Comparison of ENCODE assay signal across 21 cellular contexts in genomic region chr12:16027012-16027411, GRCh38.
DNase-seq lines count a peak whose midpoint lies in the region; ATAC-seq, FAIRE-seq and TF ChIP-seq lines count a peak whose summit lies in the region.
"Had no signal": no experiment of that assay in that cellular context is flagged by ENCODE, and none has a peak within 500 bp of the region (broad histone marks: within the 10 kb centered on the region; RNA-seq: fewer than 3 reads in every experiment).

No MANE protein-coding gene starts in this region.

- FAIRE-seq in H54 (lab: Jason Lieb, UNC), result no peak

- no peaks in the 10 kb centered on the region; the same call in 1 of the 2 replicates for H3K9me2 ChIP-seq in GM23248 (ENCODE audit: insufficient read depth)

- H4K20me1 ChIP-seq in GM23248 (ENCODE audit: insufficient read depth), result no peaks in the 10 kb centered on the region
- H4K20me1 ChIP-seq: BLaER1 treated with 17β-estradiol and CSF1 and Interleukin-3, amounts not matched to agents 10 nM and 100 nM had no signal

- intact Hi-C loops in lower lobe of right lung (cut with DNase I), result no loop called here

- peak overlapping the region; percentile 6 for H3K4me2 ChIP-seq in GM23248 (ENCODE audit: unreplicated experiment)
- H3K4me2 ChIP-seq: BLaER1 treated with 17β-estradiol and CSF1 and Interleukin-3, amounts not matched to agents 10 nM and 100 nM had no signal

- H3K36me3 ChIP-seq in GM23248 (ENCODE audit: low read depth), result no peaks in the 10 kb centered on the region
- no peaks in the 10 kb centered on the region for H3K36me3 ChIP-seq in lower lobe of right lung
- no peaks in the 10 kb centered on the region for H3K36me3 ChIP-seq in H7 (replicated peaks; ENCODE audit: control insufficient read depth, insufficient read depth, low read length)
- H3K36me3 ChIP-seq: Peyer's patch had no signal

- TF ChIP-seq CTCF in AG10803 (conservative IDR thresholded peaks at IDR 0.05; ENCODE audit: low read length), result no peak
- TF ChIP-seq CTCF in fibroblast of mammary gland (conservative IDR thresholded peaks at IDR 0.05; ENCODE audit: control insufficient read depth, insufficient read depth, low read depth, low read length), result no peak
- TF ChIP-seq CTCF in lower lobe of right lung (IDR thresholded peaks at IDR 0.05), result no peak

- peak; percentile 86 for DNase-seq in AG10803 (ENCODE audit: low read depth)
- DNase-seq in GM23248, result peak; percentile 64
- peak; percentile 42 for DNase-seq in fibroblast of mammary gland (ENCODE audit: low read depth)
- DNase-seq in lower lobe of right lung, result no peak
- DNase-seq in medulla oblongata (ENCODE audit: extremely low spot score), result no peak
- DNase-seq in stimulated activated CD8-positive, alpha-beta memory T cell treated with anti-CD3 and anti-CD28 coated beads, Interleukin-4, amount 100 ng/mL, for 48 hours, result no peak
- no peak for DNase-seq in H7
- no peak for DNase-seq in H54 (ENCODE audit: insufficient read length, low spot score)
- DNase-seq: Calu3; CD8-positive, alpha-beta memory T cell; DMS153; GDM1; Kasumi-1; NCI-H1417; NCI-H1694 treated with DMSO at 0.1 percent for 48 hours; NCI-H2081 treated with DMSO at 0.1 percent for 48 hours; NCI-H2171 treated with DMSO at 0.1 percent for 48 hours; NCI-H524 treated with DMSO at 0.1 percent for 48 hours; Peyer's patch had no signal

- H3K4me1 ChIP-seq in GM23248 (ENCODE audit: insufficient read depth) (peaks cover 8% of the 10 kb centered on the region), lower lobe of right lung (no peaks in the 10 kb centered on the region)
- H3K4me1 ChIP-seq: BLaER1 treated with 17β-estradiol and CSF1 and Interleukin-3, amounts not matched to agents 10 nM and 100 nM; Peyer's patch had no signal

- no peak overlapping the region for H2AFZ ChIP-seq in GM23248

- H3F3A ChIP-seq in GM23248 (ENCODE audit: insufficient read depth), result peaks cover 3% of the 10 kb centered on the region; the same call in 1 of the 2 replicates

- in situ Hi-C loops in GM23248 (cut with MboI), result no loop called here

- no peak for TF ChIP-seq POLR2A in H54 (IDR thresholded peaks at IDR 0.05; ENCODE audit: low read depth, low read length)

- no peak overlapping the region for H3K9ac ChIP-seq in GM23248
- H3K9ac ChIP-seq: BLaER1 treated with 17β-estradiol and CSF1 and Interleukin-3, amounts not matched to agents 10 nM and 100 nM had no signal

- H3K27ac ChIP-seq in GM23248 (no peak overlapping the region), lower lobe of right lung (no peak overlapping the region)
- H3K27ac ChIP-seq: BLaER1 treated with 17β-estradiol and CSF1 and Interleukin-3, amounts not matched to agents 10 nM and 100 nM; Peyer's patch had no signal

- H3K79me2 ChIP-seq in GM23248 (ENCODE audit: insufficient read depth), result no peaks in the 10 kb centered on the region

- WGBS in GM23248 (ENCODE audit: low coverage in 1 of 2, low lambda C conversion rate in 2 of 2, missing lambda C conversion rate in 2 of 2), 2 experiments, result 12 to 17% methylated on average over 2 of the region's 2 CpGs

- H3K9me3 ChIP-seq in GM23248 (ENCODE audit: low read depth) (no peaks in the 10 kb centered on the region), lower lobe of right lung (no peaks in the 10 kb centered on the region)
- H3K9me3 ChIP-seq: Peyer's patch had no signal

- H3K4me3 ChIP-seq in AG10803 (ENCODE audit: low read length), result no peak overlapping the region
- H3K4me3 ChIP-seq in GM23248, result no peak overlapping the region
- H3K4me3 ChIP-seq in fibroblast of mammary gland (ENCODE audit: control insufficient read depth, low read depth, low read length), result no peak overlapping the region
- no peak overlapping the region for H3K4me3 ChIP-seq in lower lobe of right lung
- no peak overlapping the region for H3K4me3 ChIP-seq in H7 (ENCODE audit: insufficient read depth, low read depth, low read length)
- H3K4me3 ChIP-seq: BLaER1 treated with 17β-estradiol and CSF1 and Interleukin-3, amounts not matched to agents 10 nM and 100 nM; Peyer's patch had no signal

- H3K27me3 ChIP-seq in GM23248 (replicated peaks; ENCODE audit: insufficient read depth), result no peaks in the 10 kb centered on the region
- H3K27me3 ChIP-seq in lower lobe of right lung (ENCODE audit: low read depth), result no peaks in the 10 kb centered on the region
- no peaks in the 10 kb centered on the region for H3K27me3 ChIP-seq in H7 (ENCODE audit: control insufficient read depth, insufficient read depth, low read length)
- H3K27me3 ChIP-seq: BLaER1 treated with 17β-estradiol and CSF1 and Interleukin-3, amounts not matched to agents 10 nM and 100 nM; Peyer's patch had no signal

- peak; percentile 27 to 73 for ATAC-seq in lower lobe of right lung
- ATAC-seq: HCT116 had no signal

Comparison
In these comparisons a context has a peak if more than half of its experiments do, and no peak if none do; other contexts are left out.
1. DNase-seq: peak in AG10803 (single experiment), GM23248 (single experiment) and fibroblast of mammary gland (single experiment); none in lower lobe of right lung (single experiment), medulla oblongata (single experiment), stimulated activated CD8-positive, alpha-beta memory T cell treated with anti-CD3 and anti-CD28 coated beads, Interleukin-4, amount 100 ng/mL, for 48 hours (single experiment), H7 (single experiment) and H54 (single experiment).